In genomic region chr3:188119846-188120245, GRCh38 we compare ENCODE assay signal across 23 cellular contexts.
"Had no signal": no experiment of that assay in that cellular context is flagged by ENCODE, and none has a peak within 500 bp of the region (broad histone marks: within the 10 kb centered on the region; RNA-seq: fewer than 3 reads in every experiment).

No MANE protein-coding gene starts in this region.

- H3K4me3 ChIP-seq: adrenal gland, body of pancreas, K562, SJSA1 had no signal

- H3K27me3 ChIP-seq: adrenal gland, body of pancreas, SJSA1 had no signal

- DNase-seq: activated CD4-positive, alpha-beta memory T cell treated with anti-CD3 and anti-CD28 coated beads for 36 hours; activated CD4-positive, alpha-beta T cell treated with anti-CD3 and anti-CD28 coated beads for 4 hours; activated CD4-positive, alpha-beta T cell treated with anti-CD3 and anti-CD28 coated beads, Interleukin-2, amount 50 U/mL, for 1 hour; activated CD4-positive, CD25-positive, alpha-beta regulatory T cell treated with anti-CD3 and anti-CD28 coated beads, Interleukin-2, amount 50 U/mL, for 72 hours; activated CD8-positive, alpha-beta memory T cell treated with anti-CD3 and anti-CD28 coated beads, Interleukin-2, amount 50 U/mL, for 4 hours; activated gamma-delta T cell treated with Interleukin-2 at 50 U/mL for 16 hours; activated naive CD4-positive, alpha-beta T cell treated with anti-CD3 and anti-CD28 coated beads for 36 hours; activated T-cell treated with anti-CD3 and anti-CD28 coated beads for 4 hours; activated T-cell treated with anti-CD3 and anti-CD28 coated beads, Interleukin-2, amount 50 U/mL, for 4 hours; adrenal gland; body of pancreas; NCI-H1105; NCI-H1417 treated with DMSO at 0.1 percent for 48 hours; NCI-H1930; NCI-H2081 treated with DMSO at 0.1 percent for 48 hours; NCI-H345; NCI-H524 treated with DMSO at 0.1 percent for 48 hours; SHP77 treated with DMSO at 0.1 percent for 48 hours; SK-N-SH had no signal

- H3K4me1 ChIP-seq: adrenal gland, body of pancreas, SJSA1 had no signal

- H3K27ac ChIP-seq: adrenal gland, body of pancreas, SJSA1 had no signal

- ATAC-seq: activated naive CD4-positive, alpha-beta T cell treated with anti-CD3 and anti-CD28 coated beads, Interleukin-2, amount 50 U/mL, for 72 hours; activated T-cell treated with anti-CD3 and anti-CD28 coated beads, Interleukin-2, amount 50 U/mL, for 4 hours; body of pancreas; K562; Panc1 had no signal

- H3K36me3 ChIP-seq: adrenal gland, SJSA1 had no signal

- H3K9ac ChIP-seq: SK-N-SH had no signal
